34 cellular contexts compared by ENCODE assay signal in the genomic region with DNA sequence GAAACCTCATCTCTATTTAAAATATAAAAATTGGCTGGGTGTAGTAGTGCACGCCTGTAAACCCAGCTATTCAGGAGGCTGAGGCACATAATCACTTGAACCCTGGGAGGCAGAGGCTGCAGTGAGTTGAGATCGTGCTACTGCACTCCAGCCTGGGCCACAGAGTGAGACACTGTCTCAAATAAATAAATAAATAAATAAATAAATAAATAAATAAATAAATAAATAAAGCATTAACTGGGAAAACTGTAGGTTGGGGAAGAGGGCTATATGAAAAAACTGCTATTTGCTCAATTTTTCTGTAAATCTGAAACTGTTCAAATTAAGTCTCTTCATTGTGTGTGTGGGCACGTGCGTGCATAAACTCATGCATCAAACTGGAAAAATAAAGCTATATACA.
"Had no signal": no experiment of that assay in that cellular context is flagged by ENCODE, and none has a peak within 500 bp of the region (broad histone marks: within the 10 kb centered on the region; RNA-seq: fewer than 3 reads in every experiment).

No MANE protein-coding gene starts in this region.

- DNase-seq: Karpas-422, Kasumi-1, MG63, MM.1S, MV-4-11, NCI-H1048, NCI-H1092, NCI-H1092 treated with DMSO at 0.1 percent for 48 hours, NCI-H1105, NCI-H1105 treated with DMSO at 0.1 percent for 48 hours, NCI-H1417, NCI-H1417 treated with DMSO at 0.1 percent for 48 hours, NCI-H1436, NCI-H1436 treated with DMSO at 0.1 percent for 48 hours, NCI-H146, NCI-H1694, NCI-H1694 treated with DMSO at 0.1 percent for 48 hours, NCI-H187, NCI-H187 treated with DMSO at 0.1 percent for 48 hours, NCI-H1930, NCI-H2029, NCI-H2029 treated with DMSO at 0.1 percent for 48 hours, NCI-H2081, NCI-H2081 treated with DMSO at 0.1 percent for 48 hours, NCI-H2107, NCI-H2171, NCI-H2227 treated with DMSO at 0.1 percent for 48 hours, NCI-H226, NCI-H345, NCI-H446, NCI-H446 treated with DMSO at 0.1 percent for 48 hours, NCI-H510A, NCI-H510A treated with DMSO at 0.1 percent for 48 hours, NCI-H524 had no signal

- H3K4me3 ChIP-seq: MG63 had no signal

- H3K9me3 ChIP-seq: MG63 had no signal
